ENCODE assay signal across 21 cellular contexts in the genomic region with DNA sequence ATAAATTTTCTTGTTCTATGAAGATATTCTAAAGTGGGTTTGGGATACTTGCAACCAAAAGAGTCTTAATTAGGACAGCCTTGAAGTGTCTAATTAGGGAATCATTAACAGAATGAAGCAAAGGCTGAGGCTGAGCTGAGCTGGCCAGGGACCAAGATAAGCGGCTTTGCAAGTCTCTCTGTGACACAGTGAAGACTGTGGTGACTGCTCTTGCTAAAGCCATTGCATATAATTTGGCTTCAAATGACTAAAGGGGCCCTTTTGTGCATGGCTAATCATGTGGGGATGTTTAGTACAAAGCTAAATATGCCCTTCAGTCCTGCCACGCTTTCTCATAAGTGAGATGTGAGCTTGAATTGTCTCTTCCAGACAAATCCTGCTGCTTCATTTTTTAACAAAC. TPM values are rescaled to one million over a fixed set of nuclear protein-coding genes. Genes with fewer than 3 reads are reported as not detected.
DNase-seq lines count a peak whose midpoint lies in the region; ATAC-seq and TF ChIP-seq lines count a peak whose summit lies in the region.
"Had no signal": no experiment of that assay in that cellular context is flagged by ENCODE, and none has a peak within 500 bp of the region (broad histone marks: within the 10 kb centered on the region; RNA-seq: fewer than 3 reads in every experiment).

No MANE protein-coding gene starts in this region.

- H3K36me3 ChIP-seq in WERI-Rb-1: no peaks in the 10 kb centered on the region
- no peaks in the 10 kb centered on the region for H3K36me3 ChIP-seq in iPS-15b (ENCODE audit: control insufficient read depth, insufficient read depth, low read length)
- H3K36me3 ChIP-seq: BLaER1 had no signal

- H3K4me1 ChIP-seq in iPS-15b (ENCODE audit: control insufficient read depth, insufficient read depth, low read length): no peaks in the 10 kb centered on the region

- peak overlapping the region; percentile 21 for H3K27ac ChIP-seq in WERI-Rb-1
- H3K27ac ChIP-seq: BLaER1 had no signal

- no peaks in the 10 kb centered on the region for H3K9me3 ChIP-seq in WERI-Rb-1 (ENCODE audit: severe bottlenecking)
- no peaks in the 10 kb centered on the region for H3K9me3 ChIP-seq in iPS-15b (ENCODE audit: control insufficient read depth, insufficient read depth, low read length)
- H3K9me3 ChIP-seq: BLaER1, SK-N-SH had no signal

- H3K4me1 Mint-ChIP-seq in stimulated activated naive CD8-positive, alpha-beta T cell treated with anti-CD3 and anti-CD28 coated beads, Interleukin-15, amount 100 ng/mL, for 72 hours: peaks cover 5% of the 10 kb centered on the region

- H3K4me3 ChIP-seq in WERI-Rb-1 (ENCODE audit: low read depth, low read length): no peak overlapping the region
- H3K4me3 ChIP-seq in iPS-15b (ENCODE audit: low read depth, low read length): no peak overlapping the region
- H3K4me3 ChIP-seq: BLaER1 had no signal

- no peak for ATAC-seq in stimulated activated naive CD8-positive, alpha-beta T cell treated with anti-CD3 and anti-CD28 coated beads, Interleukin-15, amount 100 ng/mL, for 72 hours
- ATAC-seq: PC-3 had no signal

- H3K27me3 ChIP-seq in WERI-Rb-1 (ENCODE audit: insufficient read depth, low read depth, severe bottlenecking) (no peaks in the 10 kb centered on the region), iPS-15b (ENCODE audit: control insufficient read depth, insufficient read depth, low read length) (no peaks in the 10 kb centered on the region)
- H3K27me3 ChIP-seq: BLaER1 had no signal

- H3K27me3 Mint-ChIP-seq in stimulated activated naive CD8-positive, alpha-beta T cell treated with anti-CD3 and anti-CD28 coated beads, Interleukin-15, amount 100 ng/mL, for 72 hours: peaks cover 29% of the 10 kb centered on the region

- no peaks in the 10 kb centered on the region for H3K9me3 Mint-ChIP-seq in stimulated activated naive CD8-positive, alpha-beta T cell treated with anti-CD3 and anti-CD28 coated beads, Interleukin-15, amount 100 ng/mL, for 72 hours

- H3K9ac ChIP-seq in iPS-15b (ENCODE audit: low read depth, low read length): peak overlapping the region; percentile 8
- H3K9ac ChIP-seq: BLaER1, SK-N-SH had no signal

- in situ Hi-C loops in Caki2 (cut with HindIII; ENCODE audit: low pct_unique_long_range_greater_than_20kb, low sequenced_read_pairs): no loop called here

- no peak overlapping the region for H3K4me3 Mint-ChIP-seq in stimulated activated naive CD8-positive, alpha-beta T cell treated with anti-CD3 and anti-CD28 coated beads, Interleukin-15, amount 100 ng/mL, for 72 hours
- H3K4me3 Mint-ChIP-seq: CD4-positive, CD25-positive, alpha-beta regulatory T cell had no signal

- no peak for TF ChIP-seq CTCF in WERI-Rb-1 (IDR thresholded peaks at IDR 0.05; ENCODE audit: low read depth, low read length)

- DNase-seq in Caki2 (ENCODE audit: low read depth): peak; percentile 62
- DNase-seq in WERI-Rb-1: peak; percentile 73
- peak; percentile 11 for DNase-seq in pons (ENCODE audit: low spot score)
- DNase-seq in NCI-H2029 treated with DMSO at 0.1 percent for 48 hours (lab: John Stamatoyannopoulos, UW): no peak
- DNase-seq in stimulated activated CD8-positive, alpha-beta memory T cell treated with anti-CD3 and anti-CD28 coated beads, Interleukin-4, amount 100 ng/mL, for 48 hours: no peak
- DNase-seq in stimulated activated naive CD8-positive, alpha-beta T cell treated with anti-CD3 and anti-CD28 coated beads, Interleukin-15, amount 100 ng/mL, for 72 hours: no peak
- DNase-seq: CD4-positive, CD25-positive, alpha-beta regulatory T cell; Karpas-422; NCI-H1092; NCI-H1417 treated with DMSO at 0.1 percent for 48 hours; NCI-H1694 treated with DMSO at 0.1 percent for 48 hours; NCI-H2171 treated with DMSO at 0.1 percent for 48 hours; NCI-H345; NCI-H510A treated with DMSO at 0.1 percent for 48 hours; PC-3; SK-N-SH had no signal

- H3K27ac Mint-ChIP-seq in stimulated activated naive CD8-positive, alpha-beta T cell treated with anti-CD3 and anti-CD28 coated beads, Interleukin-15, amount 100 ng/mL, for 72 hours: no peak overlapping the region
- H3K27ac Mint-ChIP-seq: CD4-positive, CD25-positive, alpha-beta regulatory T cell had no signal

RNA-seq across cellular contexts. Expression of a gene that starts 31.2 kb away (rescaled TPM):
- total RNA-seq in Caki2 (2014; rRNA removed; shearing (Covaris generic); ENCODE audit: low replicate concordance): not detected in 2 replicates
- total RNA-seq: A172; CD4-positive, CD25-positive, alpha-beta regulatory T cell; H4; HT-29; PC-3 had no signal

Comparison
In these comparisons a context has a peak if more than half of its experiments do, and no peak if none do; other contexts are left out.
1. DNase-seq: peak in Caki2 (single experiment), WERI-Rb-1 (single experiment) and pons (single experiment); none in NCI-H2029 treated with DMSO at 0.1 percent for 48 hours (single experiment), stimulated activated CD8-positive, alpha-beta memory T cell treated with anti-CD3 and anti-CD28 coated beads, Interleukin-4, amount 100 ng/mL, for 48 hours (single experiment) and stimulated activated naive CD8-positive, alpha-beta T cell treated with anti-CD3 and anti-CD28 coated beads, Interleukin-15, amount 100 ng/mL, for 72 hours (0 of 2).